1 cellular context compared by ENCODE assay signal in genomic region chr5:149264432-149265069, GRCh38.
TF ChIP-seq lines count a peak whose summit lies in the region.

No MANE protein-coding gene starts in this region.

TF ChIP-seq in SK-N-SH treated with all-trans-retinoic acid at 6 μM for 48 hours, 23 proteins besides CTCF, POLR2A, EP300 and RAD21 (continued from another document):
- TF ChIP-seq PATZ1 (CRISPR knock-in tag; IDR thresholded peaks at IDR 0.05; ENCODE audit: borderline replicate concordance) = no peak
- no peak for TF ChIP-seq RARB (CRISPR knock-in tag; IDR thresholded peaks at IDR 0.05)
- no peak for TF ChIP-seq ZNF565 (CRISPR knock-in tag; conservative IDR thresholded peaks at IDR 0.05; ENCODE audit: low read depth)
- TF ChIP-seq TCF4 (CRISPR knock-in tag; IDR thresholded peaks at IDR 0.05; ENCODE audit: borderline replicate concordance) = no peak
- no peak for TF ChIP-seq ZFP3 (CRISPR knock-in tag; IDR thresholded peaks at IDR 0.05)
TF ChIP-seq in SK-N-SH treated with all-trans-retinoic acid at 6 μM for 48 hours: peak in this region for 0.
